ENCODE assay signal across 20 cellular contexts in genomic region chr3:123021388-123021787, GRCh38. TPM values are rescaled to one million over a fixed set of nuclear protein-coding genes. Genes with fewer than 3 reads are reported as not detected.
"Had no signal": no experiment of that assay in that cellular context is flagged by ENCODE, and none has a peak within 500 bp of the region (broad histone marks: within the 10 kb centered on the region; RNA-seq: fewer than 3 reads in every experiment).

No MANE protein-coding gene starts in this region.

- H3K9me3 ChIP-seq: heart right ventricle, left ventricle myocardium inferior, pancreas, tibial artery had no signal

- H3K4me3 ChIP-seq: heart right ventricle, left ventricle myocardium inferior, pancreas, skin epidermis, tibial artery had no signal

- H3K36me3 Mint-ChIP-seq: mesothelial cell of epicardium; stimulated activated effector memory CD8-positive, alpha-beta T cell treated with anti-CD3 and anti-CD28 coated beads, Interleukin-12 subunit alpha, Interleukin-12 subunit beta, amount 100 ng/mL, for 72 hours had no signal

- ATAC-seq: heart right ventricle; naive thymus-derived CD8-positive, alpha-beta T cell; pancreas; stimulated activated effector memory CD8-positive, alpha-beta T cell treated with anti-CD3 and anti-CD28 coated beads, Interleukin-12 subunit alpha, Interleukin-12 subunit beta, amount 100 ng/mL, for 72 hours; stimulated activated naive CD8-positive, alpha-beta T cell treated with anti-CD3 and anti-CD28 coated beads, Interleukin-15, amount 100 ng/mL, for 72 hours had no signal

- H3K27ac Mint-ChIP-seq: activated naive CD4-positive, alpha-beta T cell treated with anti-CD3 and anti-CD28 coated beads for 36 hours; mesothelial cell of epicardium; naive thymus-derived CD8-positive, alpha-beta T cell; stimulated activated effector memory CD8-positive, alpha-beta T cell treated with anti-CD3 and anti-CD28 coated beads, Interleukin-12 subunit alpha, Interleukin-12 subunit beta, amount 100 ng/mL, for 72 hours; T-helper 1 cell treated with Interleukin-12 subunit alpha and Interleukin-12 subunit beta and Interleukin-4 antibody, amounts not matched to agents 30 μg/mL and 1 μg/mL, for 36 hours had no signal

- H3K9me3 Mint-ChIP-seq: activated naive CD4-positive, alpha-beta T cell treated with anti-CD3 and anti-CD28 coated beads for 36 hours; naive thymus-derived CD8-positive, alpha-beta T cell; stimulated activated effector memory CD8-positive, alpha-beta T cell treated with anti-CD3 and anti-CD28 coated beads, Interleukin-12 subunit alpha, Interleukin-12 subunit beta, amount 100 ng/mL, for 72 hours; stimulated activated naive CD8-positive, alpha-beta T cell treated with anti-CD3 and anti-CD28 coated beads, Interleukin-15, amount 100 ng/mL, for 72 hours; T-helper 1 cell treated with Interleukin-12 subunit alpha and Interleukin-12 subunit beta and Interleukin-4 antibody, amounts not matched to agents 30 μg/mL and 1 μg/mL, for 36 hours had no signal

- H3K36me3 ChIP-seq: heart right ventricle, left ventricle myocardium inferior, pancreas, tibial artery had no signal

- H3K4me3 Mint-ChIP-seq: activated naive CD4-positive, alpha-beta T cell treated with anti-CD3 and anti-CD28 coated beads for 36 hours; mesothelial cell of epicardium; naive thymus-derived CD8-positive, alpha-beta T cell; stimulated activated effector memory CD8-positive, alpha-beta T cell treated with anti-CD3 and anti-CD28 coated beads, Interleukin-12 subunit alpha, Interleukin-12 subunit beta, amount 100 ng/mL, for 72 hours; stimulated activated naive CD8-positive, alpha-beta T cell treated with anti-CD3 and anti-CD28 coated beads, Interleukin-15, amount 100 ng/mL, for 72 hours; T-helper 1 cell treated with Interleukin-12 subunit alpha and Interleukin-12 subunit beta and Interleukin-4 antibody, amounts not matched to agents 30 μg/mL and 1 μg/mL, for 36 hours had no signal

- DNase-seq: activated CD4-positive, alpha-beta T cell treated with anti-CD3 and anti-CD28 coated beads for 4 hours; activated CD4-positive, alpha-beta T cell treated with anti-CD3 and anti-CD28 coated beads, Interleukin-2, amount 50 U/mL, for 48 hours; activated CD4-positive, CD25-positive, alpha-beta regulatory T cell; activated naive CD4-positive, alpha-beta T cell treated with anti-CD3 and anti-CD28 coated beads for 36 hours; activated T-cell treated with anti-CD3 and anti-CD28 coated beads, Interleukin-2, amount 50 U/mL, for 48 hours; amygdala; heart right ventricle; left ventricle myocardium inferior; naive thymus-derived CD8-positive, alpha-beta T cell; pancreas; stimulated activated CD4-positive, alpha-beta T cell treated with anti-CD3 and anti-CD28 coated beads, Interleukin-1b, Interleukin-23, amount 100 ng/mL, for 48 hours; stimulated activated naive CD8-positive, alpha-beta T cell treated with anti-CD3 and anti-CD28 coated beads, Interleukin-15, amount 100 ng/mL, for 72 hours; T1000; tibial artery had no signal

- H3K27ac ChIP-seq: heart right ventricle, left ventricle myocardium inferior, pancreas, skin epidermis, tibial artery had no signal

RNA-seq across cellular contexts. Expression of gene SEMA5B, which starts 6.2 kb away (rescaled TPM):
- total RNA-seq: activated naive CD4-positive, alpha-beta T cell treated with anti-CD3 and anti-CD28 coated beads for 36 hours; epithelial cell of proximal tubule; fibroblast of villous mesenchyme had no signal
- polyA plus RNA-seq: naive thymus-derived CD8-positive, alpha-beta T cell had no signal
